8 cellular contexts compared by ENCODE assay signal in genomic region chr2:30072250-30072842, GRCh38.
DNase-seq lines count a peak whose midpoint lies in the region; ATAC-seq and TF ChIP-seq lines count a peak whose summit lies in the region.

No MANE protein-coding gene starts in this region.

- no peaks in the 10 kb centered on the region for H3K36me3 Mint-ChIP-seq in CD8-positive, alpha-beta memory T cell
- no peaks in the 10 kb centered on the region for H3K36me3 Mint-ChIP-seq in GM23338 (ENCODE audit: low read depth)
- no peaks in the 10 kb centered on the region for H3K36me3 Mint-ChIP-seq in activated naive CD8-positive, alpha-beta T cell treated with anti-CD3 and anti-CD28 coated beads, Interleukin-2, amount 10 ng/mL, durations not matched to agents 7 days and 5 days

- H3K4me1 ChIP-seq in CD8-positive, alpha-beta memory T cell (ENCODE audit: insufficient read depth, low read length) = no peaks in the 10 kb centered on the region
- H3K4me1 ChIP-seq in GM23338 (ENCODE audit: insufficient read depth) = peaks cover 11% of the 10 kb centered on the region
- no peaks in the 10 kb centered on the region for H3K4me1 ChIP-seq in cardiac muscle cell (ENCODE audit: low read depth)

- H3K4me3 Mint-ChIP-seq in CD8-positive, alpha-beta memory T cell = no peak overlapping the region
- H3K4me3 Mint-ChIP-seq in GM23338 = no peak overlapping the region
- H3K4me3 Mint-ChIP-seq in activated naive CD8-positive, alpha-beta T cell treated with anti-CD3 and anti-CD28 coated beads, Interleukin-2, amount 10 ng/mL, durations not matched to agents 7 days and 5 days = no peak overlapping the region

- ATAC-seq in GM23338 (peak; percentile 100), SK-N-SH treated with all-trans-retinoic acid at 6 μM for 48 hours (peak; percentile 100), GM18511 (IDR thresholded peaks at IDR 0.05; ENCODE audit: unreplicated experiment) (no peak)
- ATAC-seq in activated naive CD8-positive, alpha-beta T cell treated with anti-CD3 and anti-CD28 coated beads, Interleukin-2, amount 10 ng/mL, durations not matched to agents 7 days and 5 days (ENCODE audit: low read depth) = peak; percentile 92

- no peaks in the 10 kb centered on the region for H3F3A ChIP-seq in GM23338 (replicated peaks; ENCODE audit: low read depth)

- H3K9me3 Mint-ChIP-seq in CD8-positive, alpha-beta memory T cell = no peaks in the 10 kb centered on the region
- H3K9me3 Mint-ChIP-seq in GM23338 = no peaks in the 10 kb centered on the region; the same call in 2 of the 3 replicates
- H3K9me3 Mint-ChIP-seq in activated naive CD8-positive, alpha-beta T cell treated with anti-CD3 and anti-CD28 coated beads, Interleukin-2, amount 10 ng/mL, durations not matched to agents 7 days and 5 days = no peaks in the 10 kb centered on the region

- H3K4me3 ChIP-seq in CD8-positive, alpha-beta memory T cell (ENCODE audit: low read length) = no peak overlapping the region
- no peak overlapping the region for H3K4me3 ChIP-seq in GM23338
- no peak overlapping the region for H3K4me3 ChIP-seq in cardiac muscle cell

- no peaks in the 10 kb centered on the region for H3K27me3 ChIP-seq in CD8-positive, alpha-beta memory T cell (ENCODE audit: insufficient read depth, low read length, poor library complexity, severe bottlenecking)
- H3K27me3 ChIP-seq in GM23338 (ENCODE audit: insufficient read depth) = no peaks in the 10 kb centered on the region
- H3K27me3 ChIP-seq in cardiac muscle cell = no peaks in the 10 kb centered on the region

- no peaks in the 10 kb centered on the region for H3K9me3 ChIP-seq in CD8-positive, alpha-beta memory T cell (ENCODE audit: low read length)
- H3K9me3 ChIP-seq in cardiac muscle cell (ENCODE audit: low read depth) = no peaks in the 10 kb centered on the region

- H3K4me2 ChIP-seq in GM23338 = no peak overlapping the region

- CTCF ChIA-PET in CD8-positive, alpha-beta memory T cell (lab: Charles Lee) = interaction anchor here (1.0 kb wide), 1 partner anchor 21 kb away, joined by 3 read pairs; no protein-coding TSS in a partner anchor

- no peaks in the 10 kb centered on the region for H3K9me2 ChIP-seq in GM23338 (ENCODE audit: insufficient read depth)

- peak; percentile 21 to 56 (median 29) for DNase-seq in CD8-positive, alpha-beta memory T cell
- peak; percentile 89 for DNase-seq in GM23338 (ENCODE audit: low spot score)
- peak; percentile 52 for DNase-seq in NCI-H1417 treated with DMSO at 0.1 percent for 48 hours (lab: John Stamatoyannopoulos, UW)
- peak; percentile 43 for DNase-seq in activated naive CD8-positive, alpha-beta T cell treated with anti-CD3 and anti-CD28 coated beads, Interleukin-2, amount 10 ng/mL, durations not matched to agents 7 days and 5 days
- peak; percentile 79 to 87 for DNase-seq in cardiac muscle cell (ENCODE audit: low read depth in 1 of 2, low spot score in 1 of 2)
- DNase-seq in putamen (ENCODE audit: low spot score) = peak; percentile 62

- peak overlapping the region; percentile 64; the same call in 1 of the 2 replicates for H2AFZ ChIP-seq in GM23338

- H3K4me1 Mint-ChIP-seq in CD8-positive, alpha-beta memory T cell = no peaks in the 10 kb centered on the region
- H3K4me1 Mint-ChIP-seq in GM23338 = peaks cover 13% of the 10 kb centered on the region
- no peaks in the 10 kb centered on the region for H3K4me1 Mint-ChIP-seq in activated naive CD8-positive, alpha-beta T cell treated with anti-CD3 and anti-CD28 coated beads, Interleukin-2, amount 10 ng/mL, durations not matched to agents 7 days and 5 days

- no peaks in the 10 kb centered on the region for H4K20me1 ChIP-seq in GM23338 (replicated peaks; ENCODE audit: insufficient read depth)

- POLR2A ChIA-PET in CD8-positive, alpha-beta memory T cell (lab: Charles Lee) = no interaction called here
- POLR2A ChIA-PET in activated naive CD8-positive, alpha-beta T cell treated with anti-CD3 and anti-CD28 coated beads, Interleukin-2, amount 10 ng/mL, durations not matched to agents 7 days and 5 days (lab: Charles Lee) = no interaction called here

- no peaks in the 10 kb centered on the region for H3K79me2 ChIP-seq in GM23338 (replicated peaks; ENCODE audit: insufficient read depth)

- TF ChIP-seq CTCF in GM23338 (conservative IDR thresholded peaks at IDR 0.05; ENCODE audit: low read depth in 2 of 2) (peak; percentile 84 to 98), cardiac muscle cell (IDR thresholded peaks at IDR 0.05; ENCODE audit: low read depth, low read length) (peak; percentile 78)

- no peaks in the 10 kb centered on the region for H3K36me3 ChIP-seq in CD8-positive, alpha-beta memory T cell (ENCODE audit: insufficient read depth, low read length)
- H3K36me3 ChIP-seq in GM23338 (ENCODE audit: insufficient read depth) = no peaks in the 10 kb centered on the region
- no peaks in the 10 kb centered on the region for H3K36me3 ChIP-seq in cardiac muscle cell

- no peak overlapping the region for H3K27ac Mint-ChIP-seq in CD8-positive, alpha-beta memory T cell
- H3K27ac Mint-ChIP-seq in GM23338 = no peak overlapping the region
- H3K27ac Mint-ChIP-seq in activated naive CD8-positive, alpha-beta T cell treated with anti-CD3 and anti-CD28 coated beads, Interleukin-2, amount 10 ng/mL, durations not matched to agents 7 days and 5 days = no peak overlapping the region

- H3K27ac ChIP-seq in CD8-positive, alpha-beta memory T cell (ENCODE audit: low read depth, low read length) = no peak overlapping the region
- H3K27ac ChIP-seq in GM23338 (ENCODE audit: low read depth) (no peak overlapping the region), cardiac muscle cell (no peak overlapping the region)

- peaks cover 21 to 62% of the 10 kb centered on the region in 2 donors for H3K27me3 Mint-ChIP-seq in CD8-positive, alpha-beta memory T cell
- peaks cover 5% of the 10 kb centered on the region for H3K27me3 Mint-ChIP-seq in GM23338 (ENCODE audit: insufficient read depth, low read depth, poor library complexity)
- peaks cover 25% of the 10 kb centered on the region for H3K27me3 Mint-ChIP-seq in activated naive CD8-positive, alpha-beta T cell treated with anti-CD3 and anti-CD28 coated beads, Interleukin-2, amount 10 ng/mL, durations not matched to agents 7 days and 5 days

TF ChIP-seq in SK-N-SH treated with all-trans-retinoic acid at 6 μM for 48 hours, 23 proteins besides CTCF, POLR2A, EP300 and RAD21:
- TF ChIP-seq TOX (CRISPR knock-in tag; IDR thresholded peaks at IDR 0.05; ENCODE audit: borderline replicate concordance) (no peak), GLIS3 (CRISPR knock-in tag; IDR thresholded peaks at IDR 0.05) (0 out of 2 replicates have a peak, but pooled peaks have one; percentile 44)

Comparison
In these comparisons a context has a peak if more than half of its experiments do, and no peak if none do; other contexts are left out.
1. DNase-seq: peak in every context shown above with its lines; median percentile 89 in GM23338; 83 in cardiac muscle cell; 62 in putamen; 52 in NCI-H1417 treated with DMSO at 0.1 percent for 48 hours; 43 in activated naive CD8-positive, alpha-beta T cell treated with anti-CD3 and anti-CD28 coated beads, Interleukin-2, amount 10 ng/mL, durations not matched to agents 7 days and 5 days; 29 in CD8-positive, alpha-beta memory T cell.